19 cellular contexts compared by ENCODE assay signal in genomic region chr4:148434075-148434773, GRCh38. TPM values are rescaled to one million over a fixed set of nuclear protein-coding genes. Genes with fewer than 3 reads are reported as not detected.
DNase-seq lines count a peak whose midpoint lies in the region; ATAC-seq, FAIRE-seq and TF ChIP-seq lines count a peak whose summit lies in the region.
"Had no signal": no experiment of that assay in that cellular context is flagged by ENCODE, and none has a peak within 500 bp of the region (broad histone marks: within the 10 kb centered on the region; RNA-seq: fewer than 3 reads in every experiment).

No MANE protein-coding gene starts in this region.

- H3K9me3 Mint-ChIP-seq in IgD-negative memory B cell, result no peaks in the 10 kb centered on the region
- H3K9me3 Mint-ChIP-seq: dendritic cell treated with granulocyte-macrophage colony-stimulating factor and Interleukin-4, amounts not matched to agents 40 ng/mL and 50 ng/mL, for 4 days had no signal

- 41 to 46% methylated on average over 2 of the region's 2 CpGs for WGBS in esophagus squamous epithelium, 2 donors

- H3K36me3 ChIP-seq in BLaER1 (no peaks in the 10 kb centered on the region), esophagus squamous epithelium (peaks cover 0 to 9% (median 0%) of the 10 kb centered on the region in 3 donors)
- H3K36me3 ChIP-seq: suprapubic skin had no signal

- no peak overlapping the region for H3K27ac ChIP-seq in BLaER1
- no peak overlapping the region for H3K27ac ChIP-seq in esophagus squamous epithelium
- H3K27ac ChIP-seq: PC-9, spleen, suprapubic skin had no signal

- no peak for TF ChIP-seq CTCF in esophagus squamous epithelium (IDR thresholded peaks at IDR 0.05)

- H3K4me3 ChIP-seq in BLaER1, result no peak overlapping the region
- H3K4me3 ChIP-seq in esophagus squamous epithelium, result no peak overlapping the region
- H3K4me3 ChIP-seq: K562, PC-9, spleen, suprapubic skin had no signal

- DNase-seq in activated effector memory CD4-positive, alpha-beta T cell treated with Interleukin-2 at 50 U/mL for 16 hours, result no peak
- no peak for DNase-seq in COR-L47 (lab: John Stamatoyannopoulos, UW)
- DNase-seq in esophagus squamous epithelium (lab: John Stamatoyannopoulos, UW), result no peak
- DNase-seq: anterior cingulate cortex, DMS53, foreskin fibroblast, NCI-H1436 treated with DMSO at 0.1 percent for 48 hours, NCI-H524 treated with DMSO at 0.1 percent for 48 hours, occipital lobe, PC-9, spleen had no signal

- TF ChIP-seq POLR2A in esophagus squamous epithelium (IDR thresholded peaks at IDR 0.05), result no peak

- FAIRE-seq in endometrium (lab: Jason Lieb, UNC), result peak; percentile 41
- FAIRE-seq: K562 had no signal

- H4K20me1 ChIP-seq in BLaER1, result no peaks in the 10 kb centered on the region

- no peak overlapping the region for H3K9ac ChIP-seq in BLaER1

- no peak overlapping the region for H3K27ac Mint-ChIP-seq in IgD-negative memory B cell
- H3K27ac Mint-ChIP-seq: dendritic cell treated with granulocyte-macrophage colony-stimulating factor and Interleukin-4, amounts not matched to agents 40 ng/mL and 50 ng/mL, for 4 days had no signal

- H3K27me3 ChIP-seq in BLaER1 (peaks cover 1% of the 10 kb centered on the region), esophagus squamous epithelium (no peaks in the 10 kb centered on the region)
- H3K27me3 ChIP-seq: spleen, suprapubic skin had no signal

- H3K27me3 Mint-ChIP-seq in IgD-negative memory B cell, result peaks cover 3% of the 10 kb centered on the region

- H3K4me1 ChIP-seq in BLaER1 (peaks cover 18% of the 10 kb centered on the region), esophagus squamous epithelium (peaks cover 0 to 4% (median 0%) of the 10 kb centered on the region in 3 donors)

- peaks cover 6% of the 10 kb centered on the region for H3K36me3 Mint-ChIP-seq in IgD-negative memory B cell

- peak overlapping the region; percentile 48 for H3K4me2 ChIP-seq in BLaER1
- H3K4me2 ChIP-seq: PC-9 had no signal

- H3K9me3 ChIP-seq in BLaER1 (no peaks in the 10 kb centered on the region), esophagus squamous epithelium (no peaks in the 10 kb centered on the region)
- H3K9me3 ChIP-seq: spleen, suprapubic skin had no signal

- H3K4me3 Mint-ChIP-seq in IgD-negative memory B cell, result peak overlapping the region in 3 of 4 donors; percentile 1 to 69 (median 25)
- H3K4me3 Mint-ChIP-seq: dendritic cell treated with granulocyte-macrophage colony-stimulating factor and Interleukin-4, amounts not matched to agents 40 ng/mL and 50 ng/mL, for 4 days had no signal

- peaks cover 5 to 49% (median 26%) of the 10 kb centered on the region in 3 donors for H3K4me1 Mint-ChIP-seq in IgD-negative memory B cell

- intact Hi-C loops in esophagus squamous epithelium (cut with DNase I), result no loop called here

- peak; percentile 67 for ATAC-seq in GM19395 (IDR thresholded peaks at IDR 0.05; ENCODE audit: unreplicated experiment)
- ATAC-seq in GM18858 (IDR thresholded peaks at IDR 0.05; ENCODE audit: unreplicated experiment), result no peak
- ATAC-seq: K562 had no signal

RNA-seq across cellular contexts. Expression of gene NR3C2, which starts 8.0 kb away (rescaled TPM):
- polyA plus RNA-seq in IgD-negative memory B cell, result 2.3 TPM
- total RNA-seq in esophagus squamous epithelium, result 1 to 10 TPM; 1.2 to 5.3 (median 2.3) TPM
